Comparison of ENCODE assay signal across 24 cellular contexts in genomic region chr1:228937351-228937750, GRCh38.
DNase-seq lines count a peak whose midpoint lies in the region; ATAC-seq, FAIRE-seq and TF ChIP-seq lines count a peak whose summit lies in the region.
"Had no signal": no experiment of that assay in that cellular context is flagged by ENCODE, and none has a peak within 500 bp of the region (broad histone marks: within the 10 kb centered on the region; RNA-seq: fewer than 3 reads in every experiment).

No MANE protein-coding gene starts in this region.

- POLR2A ChIA-PET in HepG2 (lab: Yijun Ruan, JAX): interaction anchor here (1.1 to 1.6 kb wide), 2 partner anchors 10 to 76 kb away, joined by 3 to 8 read pairs; no protein-coding TSS in a partner anchor

- DNase-seq in HepG2 (ENCODE audit: low spot score): no peak
- no peak for DNase-seq in right lobe of liver
- peak; percentile 66 for DNase-seq in coronary artery (ENCODE audit: low spot score)
- no peak for DNase-seq in upper lobe of right lung
- no peak for DNase-seq in HAP-1 (ENCODE audit: low spot score in 2 of 2)
- no peak for DNase-seq in omental fat pad (ENCODE audit: low spot score)
- DNase-seq: ACHN; activated CD4-positive, alpha-beta memory T cell treated with anti-CD3 and anti-CD28 coated beads, Interleukin-2, amount 10 ng/mL, durations not matched to agents 7 days and 5 days; activated effector memory CD4-positive, alpha-beta T cell treated with anti-CD3 and anti-CD28 coated beads, Interleukin-2, amount 50 U/mL, for 16 hours; activated T-cell treated with anti-CD3 and anti-CD28 coated beads for 4 hours; dermis blood vessel endothelial cell; NCI-H146; PC-9 had no signal

- no peak overlapping the region for H3K4me3 Mint-ChIP-seq in nephron
- H3K4me3 Mint-ChIP-seq: activated CD4-positive, alpha-beta memory T cell treated with anti-CD3 and anti-CD28 coated beads, Interleukin-2, amount 10 ng/mL, durations not matched to agents 7 days and 5 days; memory B cell had no signal

- intact Hi-C loops in HepG2 (cut with micrococcal nuclease; ENCODE audit: unreplicated experiment): loop anchor here (5.0 kb wide), 1 partner anchor 100 kb away; no protein-coding TSS in a partner anchor
- intact Hi-C loops in right lobe of liver (cut with DNase I): no loop called here
- intact Hi-C loops in upper lobe of right lung (cut with DNase I): no loop called here

- no peaks in the 10 kb centered on the region for H3K27me3 ChIP-seq in HepG2 (ENCODE audit: control insufficient read depth in 1 of 2, insufficient read depth in 2 of 2, low read length in 2 of 2)
- no peaks in the 10 kb centered on the region for H3K27me3 ChIP-seq in right lobe of liver
- no peaks in the 10 kb centered on the region for H3K27me3 ChIP-seq in upper lobe of right lung
- no peaks in the 10 kb centered on the region for H3K27me3 ChIP-seq in HAP-1 (ENCODE audit: low read depth)

- H3K9ac ChIP-seq in HepG2 (ENCODE audit: insufficient read depth, low read depth, low read length): 0 out of 2 replicates have a peak overlapping the region, but pooled peaks have one; percentile 66
- H3K9ac ChIP-seq: KMS-11 had no signal

- CTCF ChIA-PET in HepG2 (lab: Yijun Ruan, JAX; ENCODE audit: low intra/inter-chr PET ratio, low total read pairs): no interaction called here

- TF ChIP-seq CTCF in HepG2 (CRISPR knock-in tag; IDR thresholded peaks at IDR 0.05) (no peak), right lobe of liver (IDR thresholded peaks at IDR 0.05) (no peak), coronary artery (IDR thresholded peaks at IDR 0.05) (no peak), nephron (IDR thresholded peaks at IDR 0.05; ENCODE audit: unreplicated experiment in 3 of 3) (no peak), upper lobe of right lung (IDR thresholded peaks at IDR 0.05) (no peak), omental fat pad (IDR thresholded peaks at IDR 0.05) (no peak)

- H3K27ac ChIP-seq in HepG2 (ENCODE audit: extremely low read length, insufficient read depth, low read length) (peak overlapping the region; percentile 74), right lobe of liver (no peak overlapping the region), coronary artery (peak overlapping the region in 1 of 2 donors; percentile 83), upper lobe of right lung (peak overlapping the region; percentile 73)
- H3K27ac ChIP-seq: KMS-11, PC-9 had no signal

- H3K4me1 Mint-ChIP-seq in nephron: peaks cover 34% of the 10 kb centered on the region
- H3K4me1 Mint-ChIP-seq: memory B cell had no signal

- no peaks in the 10 kb centered on the region for H3K36me3 ChIP-seq in HepG2 (replicated peaks in 1 of 2; ENCODE audit: control insufficient read depth in 1 of 2, insufficient read depth in 2 of 2, low read length in 2 of 2)
- H3K36me3 ChIP-seq in right lobe of liver: no peaks in the 10 kb centered on the region
- no peaks in the 10 kb centered on the region for H3K36me3 ChIP-seq in upper lobe of right lung
- no peaks in the 10 kb centered on the region for H3K36me3 ChIP-seq in HAP-1 (replicated peaks)

- ATAC-seq in HepG2 (no peak), right lobe of liver (no peak), upper lobe of right lung (no peak), HG02885 (IDR thresholded peaks at IDR 0.05; ENCODE audit: poor library complexity, unreplicated experiment) (no peak), omental fat pad (ENCODE audit: low FRiP score) (no peak)
- ATAC-seq: GM12878 had no signal

- no peaks in the 10 kb centered on the region for H3K9me3 ChIP-seq in HepG2 (ENCODE audit: low read length)
- H3K9me3 ChIP-seq in right lobe of liver: no peaks in the 10 kb centered on the region
- H3K9me3 ChIP-seq in upper lobe of right lung: no peaks in the 10 kb centered on the region
- H3K9me3 ChIP-seq in HAP-1: no peaks in the 10 kb centered on the region

- BruUV-seq in HepG2 (replicated peaks; lab: Mats Ljungman, UMichigan): no TSS peak

- TF ChIP-seq POLR2A in HepG2 (IDR thresholded peaks at IDR 0.05; ENCODE audit: insufficient read depth in 1 of 2, low read depth in 2 of 2, low read length in 2 of 2) (no peak), right lobe of liver (IDR thresholded peaks at IDR 0.05) (no peak)

- no peaks in the 10 kb centered on the region for H3K36me3 Mint-ChIP-seq in nephron (ENCODE audit: low read depth)
- H3K36me3 Mint-ChIP-seq: memory B cell had no signal

- H3K9me3 Mint-ChIP-seq in nephron: peaks cover 2% of the 10 kb centered on the region
- H3K9me3 Mint-ChIP-seq: activated CD4-positive, alpha-beta memory T cell treated with anti-CD3 and anti-CD28 coated beads, Interleukin-2, amount 10 ng/mL, durations not matched to agents 7 days and 5 days; memory B cell had no signal

- H3K4me1 ChIP-seq in HepG2 (ENCODE audit: insufficient read depth, low read length): peaks cover 89% of the 10 kb centered on the region
- H3K4me1 ChIP-seq in right lobe of liver: peaks cover 0 to 42% (median 19%) of the 10 kb centered on the region in 4 donors
- H3K4me1 ChIP-seq in upper lobe of right lung: peaks cover 32% of the 10 kb centered on the region
- no peaks in the 10 kb centered on the region; the same call in 1 of the 2 replicates for H3K4me1 ChIP-seq in HAP-1

- H2AFZ ChIP-seq in HepG2 (ENCODE audit: low read length): no peak overlapping the region
- H2AFZ ChIP-seq: PC-9 had no signal

- H3K4me3 ChIP-seq in HepG2 (replicated peaks in 1 of 3; ENCODE audit: insufficient read depth in 1 of 3, low read depth in 2 of 3, low read length in 3 of 3): no peak overlapping the region
- no peak overlapping the region for H3K4me3 ChIP-seq in right lobe of liver
- no peak overlapping the region for H3K4me3 ChIP-seq in coronary artery
- no peak overlapping the region for H3K4me3 ChIP-seq in upper lobe of right lung
- H3K4me3 ChIP-seq in HAP-1: no peak overlapping the region
- H3K4me3 ChIP-seq: GM12878, PC-9 had no signal

- TF ChIP-seq EP300 in HepG2 (IDR thresholded peaks at IDR 0.05; ENCODE audit: low read depth in 2 of 2, low read length in 2 of 2) (no peak), HepG2 (CRISPR knock-in tag; IDR thresholded peaks at IDR 0.05; ENCODE audit: borderline replicate concordance) (no peak)

- H3K79me2 ChIP-seq in HepG2 (ENCODE audit: insufficient read depth, low read length): no peaks in the 10 kb centered on the region

- no peak for TF ChIP-seq RAD21 in HepG2 (CRISPR knock-in tag; IDR thresholded peaks at IDR 0.05)

- H3K27ac Mint-ChIP-seq in nephron: peak overlapping the region in 2 of 3 experiments; percentile 74 to 81
- H3K27ac Mint-ChIP-seq: activated CD4-positive, alpha-beta memory T cell treated with anti-CD3 and anti-CD28 coated beads, Interleukin-2, amount 10 ng/mL, durations not matched to agents 7 days and 5 days; memory B cell; progenitor cell of endocrine pancreas had no signal

- no peak for FAIRE-seq in HepG2 (lab: Jason Lieb, UNC)
- FAIRE-seq: bronchial epithelial cell, D721Med, endothelial cell of umbilical vein, GM12878, H54, HTR-8/SVneo had no signal

- in situ Hi-C loops in HepG2 (cut with HindIII; ENCODE audit: extremely low pct_ligation_motif_present, low pct_unique_long_range_greater_than_20kb) (no loop called here), HAP-1 (cut with MboI; ENCODE audit: low sequenced_read_pairs) (no loop called here)

- 85% methylated on average over 12 of the region's 12 CpGs for WGBS in HepG2 (ENCODE audit: low lambda C conversion rate)
- 95% methylated on average over 4 of the region's 12 CpGs for WGBS in right lobe of liver (ENCODE audit: insufficient coverage, low coverage, low lambda C conversion rate, missing lambda C conversion rate)

- peaks cover 5% of the 10 kb centered on the region for H3K27me3 Mint-ChIP-seq in nephron (ENCODE audit: low read depth)

- no peaks in the 10 kb centered on the region for H4K20me1 ChIP-seq in HepG2 (ENCODE audit: insufficient read depth, low read length)

- H3K4me2 ChIP-seq in HepG2 (ENCODE audit: low read depth, low read length): 0 out of 2 replicates have a peak overlapping the region, but pooled peaks have one; percentile 75
- H3K4me2 ChIP-seq: KMS-11, PC-9 had no signal

TF ChIP-seq in HepG2, 621 proteins besides CTCF, POLR2A, EP300 and RAD21:
- TF ChIP-seq ZBTB38 (CRISPR knock-in tag; IDR thresholded peaks at IDR 0.05) (0 out of 2 replicates have a peak, but pooled peaks have one; percentile 9), ZNF382 (CRISPR knock-in tag; IDR thresholded peaks at IDR 0.05; ENCODE audit: borderline replicate concordance) (no peak), MEIS2 (CRISPR knock-in tag; IDR thresholded peaks at IDR 0.05) (no peak)
TF ChIP-seq in HepG2: peak in this region for 1.

Comparison
In these comparisons a context has a peak if more than half of its experiments do, and no peak if none do; other contexts are left out.
1. H3K27ac ChIP-seq: peak in HepG2 (single experiment) and upper lobe of right lung (single experiment); none in right lobe of liver (0 of 3).